ENCODE assay signal across 10 cellular contexts in genomic region chr18:79525556-79526467, GRCh38.
DNase-seq lines count a peak whose midpoint lies in the region; ATAC-seq lines count a peak whose summit lies in the region.
"Had no signal": no experiment of that assay in that cellular context is flagged by ENCODE, and none has a peak within 500 bp of the region (broad histone marks: within the 10 kb centered on the region; RNA-seq: fewer than 3 reads in every experiment).

No MANE protein-coding gene starts in this region.

- H2BK5ac ChIP-seq in mesendoderm (ENCODE audit: low read length), result no peak overlapping the region

- no peak overlapping the region for H3K27ac ChIP-seq in mesendoderm (ENCODE audit: low read depth, low read length)

- no peaks in the 10 kb centered on the region for H3K79me1 ChIP-seq in mesendoderm (ENCODE audit: low read length)

- peaks cover 58% of the 10 kb centered on the region for H3K4me1 Mint-ChIP-seq in activated naive CD4-positive, alpha-beta T cell treated with anti-CD3 and anti-CD28 coated beads, Interleukin-2, amount 10 ng/mL, durations not matched to agents 7 days and 5 days
- peaks cover 47% of the 10 kb centered on the region for H3K4me1 Mint-ChIP-seq in central memory CD8-positive, alpha-beta T cell

- H3K9ac ChIP-seq in mesendoderm (ENCODE audit: low read length), result no peak overlapping the region

- no peak overlapping the region for H3K4me3 ChIP-seq in mesendoderm (ENCODE audit: low read length)

- H2AK5ac ChIP-seq in mesendoderm (ENCODE audit: low read length), result no peak overlapping the region

- no peak overlapping the region for H3K18ac ChIP-seq in mesendoderm (ENCODE audit: low read length)

- DNase-seq in activated naive CD4-positive, alpha-beta T cell treated with anti-CD3 and anti-CD28 coated beads, Interleukin-2, amount 10 ng/mL, durations not matched to agents 7 days and 5 days, result peak; percentile 21
- no peak for DNase-seq in activated naive CD4-positive, alpha-beta T cell treated with Interleukin-2 at 50 U/mL for 16 hours
- DNase-seq in central memory CD8-positive, alpha-beta T cell (ENCODE audit: low spot score in 2 of 2), result no peak
- no peak for DNase-seq in mesendoderm
- no peak for DNase-seq in epidermal melanocyte (ENCODE audit: insufficient read length, low spot score)
- DNase-seq in stimulated activated naive CD4-positive, alpha-beta T cell (lab: John Stamatoyannopoulos, UW), result no peak
- DNase-seq in NOMO-1 treated with DMSO at 0.1 percent for 48 hours (lab: John Stamatoyannopoulos, UW; ENCODE audit: unreplicated experiment), result no peak
- no peak for DNase-seq in putamen (ENCODE audit: low spot score)
- DNase-seq: Calu3, Karpas-422 had no signal

- no CpG with 5 or more reads among the region's 39 CpGs for WGBS in mesendoderm (ENCODE audit: extremely low coverage, insufficient coverage, low lambda C conversion rate)

- H4K8ac ChIP-seq in mesendoderm (ENCODE audit: low read depth, low read length), result no peak overlapping the region

- CTCF ChIA-PET in activated naive CD4-positive, alpha-beta T cell treated with anti-CD3 and anti-CD28 coated beads, Interleukin-2, amount 10 ng/mL, durations not matched to agents 7 days and 5 days (lab: Charles Lee), result interaction anchor here (0.8 to 6.4 kb wide), 5 partner anchors 22 to 144 kb away, joined by 3 to 89 read pairs (median 11); no protein-coding TSS in a partner anchor

- H3K4ac ChIP-seq in mesendoderm (ENCODE audit: low read depth, low read length), result peak overlapping the region; percentile 44

- H3K4me1 ChIP-seq in mesendoderm (ENCODE audit: control insufficient read depth, low read depth, low read length), result no peaks in the 10 kb centered on the region

- no peaks in the 10 kb centered on the region for H3K79me2 ChIP-seq in mesendoderm (ENCODE audit: control insufficient read depth, insufficient read depth, low read length)

- H3K36me3 ChIP-seq in mesendoderm (ENCODE audit: control insufficient read depth, insufficient read depth, low read length), result no peaks in the 10 kb centered on the region

- peak overlapping the region; percentile 47 for H3K4me3 Mint-ChIP-seq in activated naive CD4-positive, alpha-beta T cell treated with anti-CD3 and anti-CD28 coated beads, Interleukin-2, amount 10 ng/mL, durations not matched to agents 7 days and 5 days
- peak overlapping the region; percentile 68 for H3K4me3 Mint-ChIP-seq in central memory CD8-positive, alpha-beta T cell

- no peaks in the 10 kb centered on the region for H3K27me3 Mint-ChIP-seq in activated naive CD4-positive, alpha-beta T cell treated with anti-CD3 and anti-CD28 coated beads, Interleukin-2, amount 10 ng/mL, durations not matched to agents 7 days and 5 days
- no peaks in the 10 kb centered on the region for H3K27me3 Mint-ChIP-seq in central memory CD8-positive, alpha-beta T cell

- ATAC-seq in central memory CD8-positive, alpha-beta T cell (replicated peaks; ENCODE audit: extremely low read depth, poor library complexity, severe bottlenecking), result no peak

- no peak overlapping the region for H2BK120ac ChIP-seq in mesendoderm (ENCODE audit: low read depth, low read length)

- H4K5ac ChIP-seq in mesendoderm (ENCODE audit: low read length), result no peak overlapping the region

- H2BK15ac ChIP-seq in mesendoderm (replicated peaks; ENCODE audit: low read depth), result no peak overlapping the region

- no peak overlapping the region for H3K23ac ChIP-seq in mesendoderm (ENCODE audit: low read length)

- peaks cover 21% of the 10 kb centered on the region for H3K36me3 Mint-ChIP-seq in activated naive CD4-positive, alpha-beta T cell treated with anti-CD3 and anti-CD28 coated beads, Interleukin-2, amount 10 ng/mL, durations not matched to agents 7 days and 5 days
- H3K36me3 Mint-ChIP-seq in central memory CD8-positive, alpha-beta T cell (ENCODE audit: insufficient read depth), result peaks cover 32% of the 10 kb centered on the region

- peak overlapping the region; percentile 60 for H3K56ac ChIP-seq in mesendoderm (ENCODE audit: low read length)

- peak overlapping the region; percentile 73 for H3K27ac Mint-ChIP-seq in activated naive CD4-positive, alpha-beta T cell treated with anti-CD3 and anti-CD28 coated beads, Interleukin-2, amount 10 ng/mL, durations not matched to agents 7 days and 5 days
- peak overlapping the region; percentile 98 for H3K27ac Mint-ChIP-seq in central memory CD8-positive, alpha-beta T cell (ENCODE audit: low read depth)

- no peaks in the 10 kb centered on the region for H3K9me3 Mint-ChIP-seq in activated naive CD4-positive, alpha-beta T cell treated with anti-CD3 and anti-CD28 coated beads, Interleukin-2, amount 10 ng/mL, durations not matched to agents 7 days and 5 days
- no peaks in the 10 kb centered on the region for H3K9me3 Mint-ChIP-seq in central memory CD8-positive, alpha-beta T cell

- no peaks in the 10 kb centered on the region for H3K27me3 ChIP-seq in mesendoderm (ENCODE audit: insufficient read depth, low read length, poor library complexity)

- H3K4me2 ChIP-seq in mesendoderm (ENCODE audit: low read length), result no peak overlapping the region
